Comparison of ENCODE assay signal across 18 cellular contexts in genomic region chr11:70527429-70528045, GRCh38.
"Had no signal": no experiment of that assay in that cellular context is flagged by ENCODE, and none has a peak within 500 bp of the region (broad histone marks: within the 10 kb centered on the region; RNA-seq: fewer than 3 reads in every experiment).

No MANE protein-coding gene starts in this region.

- H3K27ac ChIP-seq: gastroesophageal sphincter, heart left ventricle, tibial artery, uterus had no signal

- H3K27me3 ChIP-seq: gastroesophageal sphincter, uterus had no signal

- H3K36me3 ChIP-seq: gastroesophageal sphincter, heart left ventricle, tibial artery, uterus had no signal

- ATAC-seq: activated CD4-positive, alpha-beta T cell treated with anti-CD3 and anti-CD28 coated beads for 36 hours; esophagus mucosa; gastroesophageal sphincter; heart left ventricle; naive thymus-derived CD8-positive, alpha-beta T cell; stimulated activated naive CD8-positive, alpha-beta T cell treated with anti-CD3 and anti-CD28 coated beads, Interleukin-15, Interleukin-2, amounts not matched to agents 100 U/mL and 50 U/mL, for 24 hours; WTC11 had no signal

- H3K4me1 ChIP-seq: gastroesophageal sphincter, tibial artery, uterus had no signal

- DNase-seq: activated CD4-positive, alpha-beta T cell treated with anti-CD3 and anti-CD28 coated beads for 36 hours; activated CD4-positive, alpha-beta T cell treated with anti-CD3 and anti-CD28 coated beads, Interleukin-2, amount 50 U/mL, for 48 hours; activated gamma-delta T cell treated with Interleukin-2 at 50 U/mL for 16 hours; activated naive CD8-positive, alpha-beta T cell treated with anti-CD3 and anti-CD28 coated beads for 36 hours; activated T-cell treated with anti-CD3 and anti-CD28 coated beads for 4 hours; amygdala; effector CD4-positive, alpha-beta T cell; kidney glomerular epithelial cell; stimulated activated naive CD8-positive, alpha-beta T cell treated with anti-CD3 and anti-CD28 coated beads, Interleukin-15, Interleukin-2, amounts not matched to agents 100 U/mL and 50 U/mL, for 24 hours; substantia nigra; tibial artery; uterus had no signal

- FAIRE-seq: TTC549 had no signal

- H3K4me3 ChIP-seq: gastroesophageal sphincter, heart left ventricle, tibial artery, uterus had no signal

- H3K9me3 ChIP-seq: gastroesophageal sphincter, heart left ventricle, tibial artery, uterus had no signal
